9 cellular contexts compared by ENCODE assay signal in genomic region chr5:163916376-163916775, GRCh38.
DNase-seq lines count a peak whose midpoint lies in the region; ATAC-seq lines count a peak whose summit lies in the region.
"Had no signal": no experiment of that assay in that cellular context is flagged by ENCODE, and none has a peak within 500 bp of the region (broad histone marks: within the 10 kb centered on the region; RNA-seq: fewer than 3 reads in every experiment).

No MANE protein-coding gene starts in this region.

- H3K27me3 Mint-ChIP-seq in activated naive CD8-positive, alpha-beta T cell treated with anti-CD3 and anti-CD28 coated beads, Interleukin-2, amount 10 ng/mL, durations not matched to agents 7 days and 5 days, result no peaks in the 10 kb centered on the region
- H3K27me3 Mint-ChIP-seq in activated naive CD8-positive, alpha-beta T cell treated with anti-CD3 and anti-CD28 coated beads for 36 hours, result no peaks in the 10 kb centered on the region
- no peaks in the 10 kb centered on the region for H3K27me3 Mint-ChIP-seq in T-cell

- no peaks in the 10 kb centered on the region for H3K36me3 Mint-ChIP-seq in activated naive CD8-positive, alpha-beta T cell treated with anti-CD3 and anti-CD28 coated beads, Interleukin-2, amount 10 ng/mL, durations not matched to agents 7 days and 5 days
- no peaks in the 10 kb centered on the region for H3K36me3 Mint-ChIP-seq in activated naive CD8-positive, alpha-beta T cell treated with anti-CD3 and anti-CD28 coated beads for 36 hours
- no peaks in the 10 kb centered on the region for H3K36me3 Mint-ChIP-seq in T-cell

- peak; percentile 26 for ATAC-seq in activated naive CD8-positive, alpha-beta T cell treated with anti-CD3 and anti-CD28 coated beads, Interleukin-2, amount 10 ng/mL, durations not matched to agents 7 days and 5 days (ENCODE audit: low read depth)
- ATAC-seq in HG03039 (IDR thresholded peaks at IDR 0.05; ENCODE audit: unreplicated experiment) (peak; percentile 89), T-cell (replicated peaks in 1 of 4) (peak in 3 of 4 experiments; percentile 20 to 67 (median 35))

- CTCF ChIA-PET in T-cell (lab: Charles Lee), result no interaction called here

- H3K36me3 ChIP-seq in muscle layer of duodenum (ENCODE audit: control insufficient read depth in 1 of 2, insufficient read depth in 2 of 2, low read length in 2 of 2), result no peaks in the 10 kb centered on the region

- no peak overlapping the region for H3K4me3 ChIP-seq in muscle layer of duodenum (ENCODE audit: low read depth in 1 of 2, low read length in 2 of 2)

- no peak for DNase-seq in activated naive CD8-positive, alpha-beta T cell treated with anti-CD3 and anti-CD28 coated beads, Interleukin-2, amount 10 ng/mL, durations not matched to agents 7 days and 5 days
- DNase-seq in activated naive CD8-positive, alpha-beta T cell treated with anti-CD3 and anti-CD28 coated beads for 36 hours, result no peak
- DNase-seq in T-cell, result peak in 3 of 34 experiments; percentile 1 to 26 (median 2)
- DNase-seq in RPMI8226, result no peak
- DNase-seq in AG08396 (ENCODE audit: low spot score), result no peak
- no peak for DNase-seq in NCI-H146 (lab: John Stamatoyannopoulos, UW)

- H3K27ac ChIP-seq in muscle layer of duodenum (ENCODE audit: low read length), result peak overlapping the region; percentile 2
- H3K27ac ChIP-seq: VCaP had no signal

- H3K27ac Mint-ChIP-seq in activated naive CD8-positive, alpha-beta T cell treated with anti-CD3 and anti-CD28 coated beads, Interleukin-2, amount 10 ng/mL, durations not matched to agents 7 days and 5 days, result no peak overlapping the region
- no peak overlapping the region for H3K27ac Mint-ChIP-seq in activated naive CD8-positive, alpha-beta T cell treated with anti-CD3 and anti-CD28 coated beads for 36 hours
- peak overlapping the region; percentile 50 to 63 for H3K27ac Mint-ChIP-seq in T-cell

- H3K9me3 ChIP-seq in muscle layer of duodenum (ENCODE audit: control insufficient read depth in 1 of 2, low read length in 2 of 2), result peaks cover 0 to 3% of the 10 kb centered on the region in 2 donors

- no peaks in the 10 kb centered on the region for H3K4me1 ChIP-seq in muscle layer of duodenum (ENCODE audit: control insufficient read depth in 1 of 2, insufficient read depth in 2 of 2, low read length in 2 of 2)

- H3K27me3 ChIP-seq in muscle layer of duodenum (ENCODE audit: low read depth, low read length), result no peaks in the 10 kb centered on the region

- no peak overlapping the region for H3K4me3 Mint-ChIP-seq in activated naive CD8-positive, alpha-beta T cell treated with anti-CD3 and anti-CD28 coated beads, Interleukin-2, amount 10 ng/mL, durations not matched to agents 7 days and 5 days
- no peak overlapping the region for H3K4me3 Mint-ChIP-seq in activated naive CD8-positive, alpha-beta T cell treated with anti-CD3 and anti-CD28 coated beads for 36 hours
- H3K4me3 Mint-ChIP-seq in T-cell, result no peak overlapping the region

- peaks cover 2% of the 10 kb centered on the region for H3K4me1 Mint-ChIP-seq in activated naive CD8-positive, alpha-beta T cell treated with anti-CD3 and anti-CD28 coated beads, Interleukin-2, amount 10 ng/mL, durations not matched to agents 7 days and 5 days
- no peaks in the 10 kb centered on the region for H3K4me1 Mint-ChIP-seq in activated naive CD8-positive, alpha-beta T cell treated with anti-CD3 and anti-CD28 coated beads for 36 hours
- H3K4me1 Mint-ChIP-seq in T-cell, result peaks cover 0 to 8% (median 0%) of the 10 kb centered on the region in 3 donors

- POLR2A ChIA-PET in activated naive CD8-positive, alpha-beta T cell treated with anti-CD3 and anti-CD28 coated beads, Interleukin-2, amount 10 ng/mL, durations not matched to agents 7 days and 5 days (lab: Charles Lee), result no interaction called here
- POLR2A ChIA-PET in T-cell (lab: Charles Lee), result no interaction called here

- peaks cover 8% of the 10 kb centered on the region for H3K9me3 Mint-ChIP-seq in activated naive CD8-positive, alpha-beta T cell treated with anti-CD3 and anti-CD28 coated beads, Interleukin-2, amount 10 ng/mL, durations not matched to agents 7 days and 5 days
- peaks cover 2% of the 10 kb centered on the region for H3K9me3 Mint-ChIP-seq in activated naive CD8-positive, alpha-beta T cell treated with anti-CD3 and anti-CD28 coated beads for 36 hours
- peaks cover 5 to 13% (median 8%) of the 10 kb centered on the region in 3 donors for H3K9me3 Mint-ChIP-seq in T-cell

Comparison
In these comparisons a context has a peak if more than half of its experiments do, and no peak if none do; other contexts are left out.
1. ATAC-seq: peak in every context shown above with its lines; median percentile 89 in HG03039; 35 in T-cell; 26 in activated naive CD8-positive, alpha-beta T cell treated with anti-CD3 and anti-CD28 coated beads, Interleukin-2, amount 10 ng/mL, durations not matched to agents 7 days and 5 days.
2. H3K27ac Mint-ChIP-seq: peak in T-cell (2 of 2); none in activated naive CD8-positive, alpha-beta T cell treated with anti-CD3 and anti-CD28 coated beads, Interleukin-2, amount 10 ng/mL, durations not matched to agents 7 days and 5 days (single experiment) and activated naive CD8-positive, alpha-beta T cell treated with anti-CD3 and anti-CD28 coated beads for 36 hours (single experiment).